In the genomic region with DNA sequence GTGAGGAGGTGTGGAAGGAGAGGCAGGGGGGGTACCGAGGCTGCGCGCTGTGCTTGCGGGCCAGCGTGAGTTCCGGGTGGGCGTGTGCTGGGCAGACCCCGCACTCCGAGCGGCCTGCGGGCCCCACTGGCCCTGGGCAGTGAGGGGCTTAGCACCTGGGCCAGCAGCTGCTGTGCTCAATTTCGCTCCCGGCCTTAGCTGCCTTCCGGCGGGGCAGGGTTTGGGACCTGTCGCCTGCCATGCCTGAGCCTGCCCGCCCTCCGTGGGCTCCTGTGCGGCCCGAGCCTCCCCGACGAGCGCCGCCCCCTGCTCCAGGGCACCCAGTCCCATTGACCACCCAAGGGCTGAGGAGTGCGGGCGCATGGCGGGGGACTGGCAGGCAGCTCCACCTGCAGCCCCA, we compare ENCODE assay signal across 1 cellular context.
TF ChIP-seq lines count a peak whose summit lies in the region.

No MANE protein-coding gene starts in this region.

TF ChIP-seq in HepG2, 621 proteins besides CTCF, POLR2A, EP300 and RAD21:
- TF ChIP-seq, protein P1, sequence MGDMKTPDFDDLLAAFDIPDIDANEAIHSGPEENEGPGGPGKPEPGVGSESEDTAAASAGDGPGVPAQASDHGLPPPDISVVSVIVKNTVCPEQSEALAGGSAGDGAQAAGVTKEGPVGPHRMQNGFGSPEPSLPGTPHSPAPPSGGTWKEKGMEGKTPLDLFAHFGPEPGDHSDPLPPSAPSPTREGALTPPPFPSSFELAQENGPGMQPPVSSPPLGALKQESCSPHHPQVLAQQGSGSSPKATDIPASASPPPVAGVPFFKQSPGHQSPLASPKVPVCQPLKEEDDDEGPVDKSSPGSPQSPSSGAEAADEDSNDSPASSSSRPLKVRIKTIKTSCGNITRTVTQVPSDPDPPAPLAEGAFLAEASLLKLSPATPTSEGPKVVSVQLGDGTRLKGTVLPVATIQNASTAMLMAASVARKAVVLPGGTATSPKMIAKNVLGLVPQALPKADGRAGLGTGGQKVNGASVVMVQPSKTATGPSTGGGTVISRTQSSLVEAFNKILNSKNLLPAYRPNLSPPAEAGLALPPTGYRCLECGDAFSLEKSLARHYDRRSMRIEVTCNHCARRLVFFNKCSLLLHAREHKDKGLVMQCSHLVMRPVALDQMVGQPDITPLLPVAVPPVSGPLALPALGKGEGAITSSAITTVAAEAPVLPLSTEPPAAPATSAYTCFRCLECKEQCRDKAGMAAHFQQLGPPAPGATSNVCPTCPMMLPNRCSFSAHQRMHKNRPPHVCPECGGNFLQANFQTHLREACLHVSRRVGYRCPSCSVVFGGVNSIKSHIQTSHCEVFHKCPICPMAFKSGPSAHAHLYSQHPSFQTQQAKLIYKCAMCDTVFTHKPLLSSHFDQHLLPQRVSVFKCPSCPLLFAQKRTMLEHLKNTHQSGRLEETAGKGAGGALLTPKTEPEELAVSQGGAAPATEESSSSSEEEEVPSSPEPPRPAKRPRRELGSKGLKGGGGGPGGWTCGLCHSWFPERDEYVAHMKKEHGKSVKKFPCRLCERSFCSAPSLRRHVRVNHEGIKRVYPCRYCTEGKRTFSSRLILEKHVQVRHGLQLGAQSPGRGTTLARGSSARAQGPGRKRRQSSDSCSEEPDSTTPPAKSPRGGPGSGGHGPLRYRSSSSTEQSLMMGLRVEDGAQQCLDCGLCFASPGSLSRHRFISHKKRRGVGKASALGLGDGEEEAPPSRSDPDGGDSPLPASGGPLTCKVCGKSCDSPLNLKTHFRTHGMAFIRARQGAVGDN (CRISPR knock-in tag; IDR thresholded peaks at IDR 0.05) = peak; percentile 18; the same call in 1 of the 2 replicates
- TF ChIP-seq, protein P2, sequence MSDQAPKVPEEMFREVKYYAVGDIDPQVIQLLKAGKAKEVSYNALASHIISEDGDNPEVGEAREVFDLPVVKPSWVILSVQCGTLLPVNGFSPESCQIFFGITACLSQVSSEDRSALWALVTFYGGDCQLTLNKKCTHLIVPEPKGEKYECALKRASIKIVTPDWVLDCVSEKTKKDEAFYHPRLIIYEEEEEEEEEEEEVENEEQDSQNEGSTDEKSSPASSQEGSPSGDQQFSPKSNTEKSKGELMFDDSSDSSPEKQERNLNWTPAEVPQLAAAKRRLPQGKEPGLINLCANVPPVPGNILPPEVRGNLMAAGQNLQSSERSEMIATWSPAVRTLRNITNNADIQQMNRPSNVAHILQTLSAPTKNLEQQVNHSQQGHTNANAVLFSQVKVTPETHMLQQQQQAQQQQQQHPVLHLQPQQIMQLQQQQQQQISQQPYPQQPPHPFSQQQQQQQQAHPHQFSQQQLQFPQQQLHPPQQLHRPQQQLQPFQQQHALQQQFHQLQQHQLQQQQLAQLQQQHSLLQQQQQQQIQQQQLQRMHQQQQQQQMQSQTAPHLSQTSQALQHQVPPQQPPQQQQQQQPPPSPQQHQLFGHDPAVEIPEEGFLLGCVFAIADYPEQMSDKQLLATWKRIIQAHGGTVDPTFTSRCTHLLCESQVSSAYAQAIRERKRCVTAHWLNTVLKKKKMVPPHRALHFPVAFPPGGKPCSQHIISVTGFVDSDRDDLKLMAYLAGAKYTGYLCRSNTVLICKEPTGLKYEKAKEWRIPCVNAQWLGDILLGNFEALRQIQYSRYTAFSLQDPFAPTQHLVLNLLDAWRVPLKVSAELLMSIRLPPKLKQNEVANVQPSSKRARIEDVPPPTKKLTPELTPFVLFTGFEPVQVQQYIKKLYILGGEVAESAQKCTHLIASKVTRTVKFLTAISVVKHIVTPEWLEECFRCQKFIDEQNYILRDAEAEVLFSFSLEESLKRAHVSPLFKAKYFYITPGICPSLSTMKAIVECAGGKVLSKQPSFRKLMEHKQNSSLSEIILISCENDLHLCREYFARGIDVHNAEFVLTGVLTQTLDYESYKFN (CRISPR knock-in tag; conservative IDR thresholded peaks at IDR 0.05) = 0 out of 2 replicates have a peak, but pooled peaks have one; percentile 4
